In genomic region chrX:107935200-107935599, GRCh38 we compare ENCODE assay signal across 12 cellular contexts. TPM values are rescaled to one million over a fixed set of nuclear protein-coding genes. Genes with fewer than 3 reads are reported as not detected.
DNase-seq lines count a peak whose midpoint lies in the region; ATAC-seq, FAIRE-seq and TF ChIP-seq lines count a peak whose summit lies in the region.
"Had no signal": no experiment of that assay in that cellular context is flagged by ENCODE, and none has a peak within 500 bp of the region (broad histone marks: within the 10 kb centered on the region; RNA-seq: fewer than 3 reads in every experiment).

No MANE protein-coding gene starts in this region.

- POLR2A ChIA-PET in A673 (lab: Charles Lee; ENCODE audit: low non-redundant PET) = no interaction called here

- no peak for FAIRE-seq in HTR-8/SVneo (lab: Jason Lieb, UNC)

- H3K27me3 ChIP-seq in A673 (replicated peaks; ENCODE audit: insufficient read depth, low read depth, low read length, poor library complexity) (no peaks in the 10 kb centered on the region), brain microvascular endothelial cell (replicated peaks) (no peaks in the 10 kb centered on the region)
- H3K27me3 ChIP-seq: ovary had no signal

- intact Hi-C loops in A673 (cut with micrococcal nuclease; ENCODE audit: unreplicated experiment) = no loop called here

- ATAC-seq in HG03135 (IDR thresholded peaks at IDR 0.05; ENCODE audit: unreplicated experiment) = no peak

- in situ Hi-C loops in brain microvascular endothelial cell (cut with HindIII; ENCODE audit: low pct_ligation_motif_present, low sequenced_read_pairs) = no loop called here

- H3K9me3 ChIP-seq in A673 (ENCODE audit: low read depth, low read length, poor library complexity, severe bottlenecking) = no peaks in the 10 kb centered on the region
- H3K9me3 ChIP-seq: ovary had no signal

- H3K4me3 ChIP-seq in A673 (ENCODE audit: low read depth, low read length, poor library complexity, severe bottlenecking) (no peak overlapping the region), brain microvascular endothelial cell (ENCODE audit: low read depth, low read length) (no peak overlapping the region)
- H3K4me3 ChIP-seq: ovary had no signal

- no peak overlapping the region for H3K27ac ChIP-seq in A673 (ENCODE audit: low read depth, low read length, poor library complexity, severe bottlenecking)
- no peak overlapping the region for H3K27ac ChIP-seq in brain microvascular endothelial cell
- H3K27ac ChIP-seq: ovary had no signal

- DNase-seq in A673 (ENCODE audit: low spot score) (peak; percentile 41), HTR-8/SVneo (ENCODE audit: insufficient read length, low spot score) (peak; percentile 1), brain microvascular endothelial cell (peak; percentile 8), iPS-NIHi7 (ENCODE audit: extremely low spot score) (peak; percentile 15), NCI-H128 (lab: John Stamatoyannopoulos, UW; ENCODE audit: unreplicated experiment) (no peak), GM19240 (ENCODE audit: insufficient read length, low spot score) (no peak)
- no peak for DNase-seq in activated T-cell treated with anti-CD3 and anti-CD28 coated beads, Interleukin-2, amount 50 U/mL, for 1 hour
- DNase-seq: C1 segment of cervical spinal cord, NCI-H1417 treated with DMSO at 0.1 percent for 48 hours, ovary had no signal

- BruUV-seq in A673 (replicated peaks; lab: Mats Ljungman, UMichigan) = no TSS peak

- no peaks in the 10 kb centered on the region for H3K36me3 ChIP-seq in A673 (ENCODE audit: insufficient read depth, low read length, poor library complexity, severe bottlenecking)
- no peaks in the 10 kb centered on the region for H3K36me3 ChIP-seq in brain microvascular endothelial cell (replicated peaks)
- H3K36me3 ChIP-seq: ovary had no signal

- CTCF ChIA-PET in A673 (lab: Charles Lee) = no interaction called here

- no peaks in the 10 kb centered on the region for H3K4me1 ChIP-seq in A673 (ENCODE audit: insufficient read depth, low read length, poor library complexity, severe bottlenecking)

- TF ChIP-seq CTCF in A673 (conservative IDR thresholded peaks at IDR 0.05; ENCODE audit: low read depth, low read length) (no peak), brain microvascular endothelial cell (IDR thresholded peaks at IDR 0.05; ENCODE audit: low read depth, low read length, missing control alignments) (no peak)

RNA-seq across cellular contexts. Expression of gene TEX13B, which starts 47.0 kb away (rescaled TPM):
- not detected in 2 replicates for total RNA-seq in A673 (2021)
- total RNA-seq: activated CD8-positive, alpha-beta memory T cell treated with anti-CD3 and anti-CD28 coated beads for 36 hours; ovary had no signal

Comparison
In these comparisons a context has a peak if more than half of its experiments do, and no peak if none do; other contexts are left out.
1. DNase-seq: peak in A673 (single experiment), HTR-8/SVneo (single experiment), brain microvascular endothelial cell (single experiment) and iPS-NIHi7 (single experiment); none in NCI-H128 (single experiment), GM19240 (single experiment) and activated T-cell treated with anti-CD3 and anti-CD28 coated beads, Interleukin-2, amount 50 U/mL, for 1 hour (single experiment).